ENCODE assay signal across 8 cellular contexts in genomic region chr2:182715121-182715895, GRCh38. TPM values are rescaled to one million over a fixed set of nuclear protein-coding genes. Genes with fewer than 3 reads are reported as not detected.
DNase-seq lines count a peak whose midpoint lies in the region; ATAC-seq and TF ChIP-seq lines count a peak whose summit lies in the region.

No MANE protein-coding gene starts in this region.

- H3K27ac ChIP-seq in suprapubic skin = peak overlapping the region; percentile 76

- TF ChIP-seq CTCF in suprapubic skin (IDR thresholded peaks at IDR 0.05) = no peak

- ATAC-seq in HG03039 (IDR thresholded peaks at IDR 0.05; ENCODE audit: unreplicated experiment) = no peak

- peak overlapping the region; percentile 87 for H3K4me3 ChIP-seq in iPS-18c (ENCODE audit: insufficient read depth, low read depth, low read length)
- H3K4me3 ChIP-seq in suprapubic skin = peak overlapping the region; percentile 72

- peaks cover 26% of the 10 kb centered on the region for H3K4me1 ChIP-seq in suprapubic skin

- TF ChIP-seq POLR2A in suprapubic skin (IDR thresholded peaks at IDR 0.05) = peak in 1 of 2 donors; percentile 8

- no peak for TF ChIP-seq EP300 in suprapubic skin (IDR thresholded peaks at IDR 0.05)

- H3K27me3 ChIP-seq in suprapubic skin = no peaks in the 10 kb centered on the region

- 4% methylated on average over 9 of the region's 9 CpGs for WGBS in suprapubic skin

- peaks cover 4% of the 10 kb centered on the region for H3K36me3 ChIP-seq in suprapubic skin

- no peaks in the 10 kb centered on the region for H3K9me3 ChIP-seq in iPS-18c (ENCODE audit: control insufficient read depth, insufficient read depth, low read length)
- no peaks in the 10 kb centered on the region for H3K9me3 ChIP-seq in suprapubic skin

- peak; percentile 42 for DNase-seq in NCI-H1105 treated with DMSO at 0.1 percent for 48 hours (lab: John Stamatoyannopoulos, UW)
- no peak for DNase-seq in NCI-H1105 (lab: John Stamatoyannopoulos, UW)
- DNase-seq in LoVo (ENCODE audit: low spot score) = peak; percentile 32
- DNase-seq in amniotic epithelial cell (ENCODE audit: low read depth) = peak; percentile 8
- DNase-seq in suprapubic skin (ENCODE audit: low spot score in 2 of 2) = no peak
- DNase-seq in GM19240 (ENCODE audit: insufficient read length, low spot score) = no peak

RNA-seq across cellular contexts. Expression of gene DNAJC10, which starts 0.7 kb away (rescaled TPM):
- total RNA-seq in suprapubic skin = 10 to 100 TPM; 25.5 to 33.4 (median 29.0) TPM

Comparison
In these comparisons a context has a peak if more than half of its experiments do, and no peak if none do; other contexts are left out.
1. DNase-seq: peak in NCI-H1105 treated with DMSO at 0.1 percent for 48 hours (single experiment), LoVo (single experiment) and amniotic epithelial cell (single experiment); none in NCI-H1105 (single experiment), suprapubic skin (0 of 2) and GM19240 (single experiment).